ENCODE assay signal across 16 cellular contexts in the genomic region with DNA sequence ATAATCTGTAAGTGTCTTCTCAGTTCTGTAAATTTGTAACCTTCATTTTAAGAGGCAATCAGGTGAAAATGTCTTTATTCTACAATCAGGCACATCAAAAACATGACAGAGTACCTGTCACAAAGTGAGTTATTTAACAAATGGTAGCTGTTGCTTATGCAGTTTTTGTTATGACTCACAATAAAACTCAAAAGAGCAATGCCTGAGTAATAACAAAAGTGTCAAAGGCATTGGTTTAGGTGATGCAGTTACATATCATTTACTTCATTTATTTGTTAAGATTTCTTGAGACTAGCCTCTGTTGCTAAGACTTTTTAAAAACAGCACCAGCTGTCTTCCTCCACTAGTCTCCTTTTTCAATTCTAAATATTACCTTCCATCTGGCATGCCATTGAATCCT.
DNase-seq lines count a peak whose midpoint lies in the region; ATAC-seq lines count a peak whose summit lies in the region.
"Had no signal": no experiment of that assay in that cellular context is flagged by ENCODE, and none has a peak within 500 bp of the region (broad histone marks: within the 10 kb centered on the region; RNA-seq: fewer than 3 reads in every experiment).

No MANE protein-coding gene starts in this region.

- no peaks in the 10 kb centered on the region for H3K9me3 ChIP-seq in T-helper 17 cell (ENCODE audit: control insufficient read depth, low read length, poor library complexity, severe bottlenecking)
- H3K9me3 ChIP-seq: breast epithelium, MG63 had no signal

- DNase-seq in DMS79 treated with DMSO at 0.1 percent for 48 hours (lab: John Stamatoyannopoulos, UW) (peak; percentile 17), DMS79 (lab: John Stamatoyannopoulos, UW) (no peak), myocyte (ENCODE audit: low read depth) (peak; percentile 6), mesenteric fat pad (ENCODE audit: low spot score) (no peak), T-helper 17 cell (no peak)
- DNase-seq in activated CD8-positive, alpha-beta memory T cell treated with anti-CD3 and anti-CD28 coated beads, Interleukin-2, amount 50 U/mL, for 48 hours: no peak
- DNase-seq: activated naive CD4-positive, alpha-beta T cell treated with Interleukin-2 at 50 U/mL for 16 hours; left ventricle myocardium superior; MG63; PC-3; small intestine; tibial artery had no signal

- peaks cover 2% of the 10 kb centered on the region for H3K36me3 Mint-ChIP-seq in T-helper 17 cell (ENCODE audit: low read depth)

- H3K27ac Mint-ChIP-seq in T-helper 17 cell: no peak overlapping the region

- peak; percentile 76 for ATAC-seq in GM21529 (IDR thresholded peaks at IDR 0.05; ENCODE audit: unreplicated experiment)
- peak; percentile 88 for ATAC-seq in HG03095 (IDR thresholded peaks at IDR 0.05; ENCODE audit: unreplicated experiment)
- ATAC-seq in T-helper 17 cell: no peak
- ATAC-seq: left ventricle myocardium superior, PC-3 had no signal

- no peak overlapping the region for H3K4me3 Mint-ChIP-seq in T-helper 17 cell
- H3K4me3 Mint-ChIP-seq: neural crest cell had no signal

- no peaks in the 10 kb centered on the region for H3K4me1 Mint-ChIP-seq in T-helper 17 cell
- H3K4me1 Mint-ChIP-seq: neural crest cell had no signal

- H3K27me3 Mint-ChIP-seq in T-helper 17 cell: no peaks in the 10 kb centered on the region

Comparison
In these comparisons a context has a peak if more than half of its experiments do, and no peak if none do; other contexts are left out.
1. DNase-seq: peak in DMS79 treated with DMSO at 0.1 percent for 48 hours (single experiment) and myocyte (single experiment); none in DMS79 (single experiment), activated CD8-positive, alpha-beta memory T cell treated with anti-CD3 and anti-CD28 coated beads, Interleukin-2, amount 50 U/mL, for 48 hours (single experiment), mesenteric fat pad (single experiment) and T-helper 17 cell (0 of 3).